In genomic region chr12:124720019-124720686, GRCh38 we compare ENCODE assay signal across 10 cellular contexts.
DNase-seq lines count a peak whose midpoint lies in the region; ATAC-seq, FAIRE-seq and TF ChIP-seq lines count a peak whose summit lies in the region.
"Had no signal": no experiment of that assay in that cellular context is flagged by ENCODE, and none has a peak within 500 bp of the region (broad histone marks: within the 10 kb centered on the region; RNA-seq: fewer than 3 reads in every experiment).

No MANE protein-coding gene starts in this region.

- H3K36me3 ChIP-seq in Panc1 (ENCODE audit: control insufficient read depth, insufficient read depth, low read length) (no peaks in the 10 kb centered on the region), smooth muscle cell (ENCODE audit: low read depth) (no peaks in the 10 kb centered on the region)

- FAIRE-seq in H54 (lab: Jason Lieb, UNC), result no peak

- peaks cover 7% of the 10 kb centered on the region for H3F3A ChIP-seq in smooth muscle cell (ENCODE audit: low read depth)

- H3K4me2 ChIP-seq in smooth muscle cell, result no peak overlapping the region

- intact Hi-C loops in Panc1 (cut with micrococcal nuclease; ENCODE audit: unreplicated experiment), result loop anchor here (5.0 to 10.0 kb wide), 2 partner anchors 38 to 155 kb away; partner anchors contain the start of gene NCOR2

- TF ChIP-seq CTCF in Panc1 (IDR thresholded peaks at IDR 0.05), result peak; percentile 13; the same call in 1 of the 2 replicates
- TF ChIP-seq CTCF in fibroblast of villous mesenchyme (IDR thresholded peaks at IDR 0.05; ENCODE audit: insufficient read depth, low read depth, low read length), result peak; percentile 41
- TF ChIP-seq CTCF in smooth muscle cell (IDR thresholded peaks at IDR 0.05; ENCODE audit: borderline replicate concordance, insufficient read depth, poor library complexity, severe bottlenecking), result peak; percentile 18
- TF ChIP-seq CTCF in endothelial cell (IDR thresholded peaks at IDR 0.05; ENCODE audit: unreplicated experiment), result no peak

- H2AFZ ChIP-seq in smooth muscle cell (ENCODE audit: low read depth), result no peak overlapping the region

- no peaks in the 10 kb centered on the region for H3K9me3 ChIP-seq in Panc1 (ENCODE audit: control insufficient read depth, insufficient read depth, low read depth, low read length)
- no peaks in the 10 kb centered on the region for H3K9me3 ChIP-seq in smooth muscle cell (replicated peaks; ENCODE audit: low read depth)

- no peaks in the 10 kb centered on the region for H3K36me3 Mint-ChIP-seq in endothelial cell (ENCODE audit: low read depth, unreplicated experiment)

- no peaks in the 10 kb centered on the region for H3K27me3 ChIP-seq in Panc1 (ENCODE audit: control insufficient read depth, insufficient read depth, low read length)
- no peaks in the 10 kb centered on the region for H3K27me3 ChIP-seq in smooth muscle cell (ENCODE audit: low read depth)

- in situ Hi-C loops in Panc1 (cut with HindIII; ENCODE audit: low pct_unique_long_range_greater_than_20kb, low sequenced_read_pairs), result no loop called here

- H3K9ac ChIP-seq in smooth muscle cell (ENCODE audit: low read depth), result no peak overlapping the region

- H3K4me3 Mint-ChIP-seq in endothelial cell (ENCODE audit: unreplicated experiment), result no peak overlapping the region

- no peak overlapping the region for H3K27ac Mint-ChIP-seq in endothelial cell (ENCODE audit: unreplicated experiment)

- H3K4me1 Mint-ChIP-seq in endothelial cell (ENCODE audit: unreplicated experiment), result peaks cover 3% of the 10 kb centered on the region

- no peaks in the 10 kb centered on the region for H3K9me3 Mint-ChIP-seq in endothelial cell (ENCODE audit: unreplicated experiment)

- H3K4me1 ChIP-seq in Panc1 (ENCODE audit: control insufficient read depth, insufficient read depth, low read length) (peaks cover 39% of the 10 kb centered on the region), smooth muscle cell (ENCODE audit: low read depth) (peaks cover 7% of the 10 kb centered on the region)

- H3K4me3 ChIP-seq in Panc1 (ENCODE audit: low read depth in 2 of 2, low read length in 2 of 2), result no peak overlapping the region
- H3K4me3 ChIP-seq in fibroblast of villous mesenchyme (ENCODE audit: low read depth, low read length), result no peak overlapping the region
- H3K4me3 ChIP-seq in smooth muscle cell, result no peak overlapping the region

- WGBS in smooth muscle cell (ENCODE audit: low lambda C conversion rate), result 65% methylated on average over 13 of the region's 13 CpGs

- no peaks in the 10 kb centered on the region for H4K20me1 ChIP-seq in smooth muscle cell (ENCODE audit: low read depth)

- DNase-seq in H54 (ENCODE audit: insufficient read length, low spot score) (peak; percentile 59), Panc1 (ENCODE audit: low read depth, low spot score) (no peak), fibroblast of villous mesenchyme (ENCODE audit: low read depth) (peak; percentile 71), smooth muscle cell (lab: John Stamatoyannopoulos, UW; ENCODE audit: unreplicated experiment) (no peak), endothelial cell (ENCODE audit: low spot score) (no peak), pons (ENCODE audit: low spot score) (no peak)
- DNase-seq: stimulated activated naive CD8-positive, alpha-beta T cell treated with anti-CD3 and anti-CD28 coated beads, Interleukin-15, Interleukin-2, amounts not matched to agents 100 U/mL and 50 U/mL, for 24 hours had no signal

- no peaks in the 10 kb centered on the region for H3K79me2 ChIP-seq in smooth muscle cell (ENCODE audit: low read depth)

- ATAC-seq in Panc1 (peak; percentile 40), GM18520 (IDR thresholded peaks at IDR 0.05; ENCODE audit: unreplicated experiment) (no peak), GM19395 (IDR thresholded peaks at IDR 0.05; ENCODE audit: unreplicated experiment) (no peak)
- ATAC-seq: stimulated activated naive CD8-positive, alpha-beta T cell treated with anti-CD3 and anti-CD28 coated beads, Interleukin-15, Interleukin-2, amounts not matched to agents 100 U/mL and 50 U/mL, for 24 hours had no signal

- no peak for TF ChIP-seq POLR2A in H54 (IDR thresholded peaks at IDR 0.05; ENCODE audit: low read depth, low read length)

- POLR2A ChIA-PET in Panc1 (lab: Charles Lee), result no interaction called here

- H3K27ac ChIP-seq in Panc1 (ENCODE audit: low read length), result peak overlapping the region; percentile 69
- H3K27ac ChIP-seq in smooth muscle cell (ENCODE audit: low read depth), result peak overlapping the region; percentile 35
- H3K27ac ChIP-seq: HL-60 had no signal

- no TSS peak for BruUV-seq in Panc1 (replicated peaks; lab: Mats Ljungman, UMichigan)

- H3K27me3 Mint-ChIP-seq in endothelial cell (ENCODE audit: unreplicated experiment), result peaks cover 12% of the 10 kb centered on the region

- CTCF ChIA-PET in Panc1 (lab: Charles Lee), result interaction anchor here (0.6 kb wide), 1 partner anchor 40 kb away, joined by 3 read pairs; no protein-coding TSS in a partner anchor

Comparison
In these comparisons a context has a peak if more than half of its experiments do, and no peak if none do; other contexts are left out.
1. DNase-seq: peak in H54 (single experiment) and fibroblast of villous mesenchyme (single experiment); none in Panc1 (single experiment), smooth muscle cell (single experiment), endothelial cell (single experiment) and pons (single experiment).